In the genomic region with DNA sequence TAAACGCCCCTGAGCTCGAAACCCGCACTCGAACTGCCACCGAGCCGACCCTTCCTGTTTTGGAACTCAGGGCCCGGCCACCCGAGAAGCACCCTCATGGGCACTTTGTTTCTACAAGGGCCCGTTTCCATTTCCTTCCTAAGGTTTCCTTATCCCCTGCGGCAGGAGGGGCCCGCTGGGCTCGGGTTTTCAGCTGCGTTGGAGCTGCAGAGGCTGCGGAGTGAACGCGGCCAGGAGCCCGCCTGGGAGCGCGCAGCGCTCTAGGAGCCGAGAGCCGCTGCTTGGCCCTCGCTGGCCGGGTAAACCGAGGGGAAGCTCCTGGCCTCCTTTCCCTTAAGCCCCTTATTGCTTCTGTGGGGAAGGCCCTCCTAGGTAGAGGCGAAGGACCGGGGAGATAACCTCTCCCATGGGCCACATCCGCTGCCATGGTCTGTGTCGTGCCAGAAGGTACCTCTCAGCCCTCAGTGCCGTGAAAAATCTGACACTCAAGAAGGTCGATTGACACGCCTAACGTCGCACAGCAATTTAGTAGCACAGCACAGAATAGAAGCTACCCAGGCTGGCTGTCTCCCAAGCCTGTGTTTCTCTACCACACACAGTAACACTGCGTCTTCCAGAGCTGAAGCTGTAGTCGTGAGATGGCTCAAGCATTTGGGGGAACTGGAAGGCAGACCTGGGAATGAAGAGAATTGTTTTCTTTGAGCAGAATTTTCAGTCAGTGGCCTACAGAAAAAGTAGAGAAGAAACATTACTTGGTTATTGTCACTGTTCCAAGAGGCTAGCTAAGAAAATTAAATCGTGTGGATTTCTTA, we compare ENCODE assay signal across 8 cellular contexts. TPM values are rescaled to one million over a fixed set of nuclear protein-coding genes. Genes with fewer than 3 reads are reported as not detected.
DNase-seq lines count a peak whose midpoint lies in the region; ATAC-seq, FAIRE-seq and TF ChIP-seq lines count a peak whose summit lies in the region.

No MANE protein-coding gene starts in this region.

- intact Hi-C loops in thyroid gland (cut with DNase I): loop anchor here (10.0 kb wide), 1 partner anchor 49 kb away; the partner anchor contains the start of gene NRDE2

- no peak overlapping the region for H3K4me3 Mint-ChIP-seq in activated T-cell treated with anti-CD3 and anti-CD28 coated beads, Interleukin-2, amount 50 U/mL, for 72 hours
- H3K4me3 Mint-ChIP-seq in neural progenitor cell: no peak overlapping the region

- H3K27me3 ChIP-seq in neural progenitor cell: peaks cover 9% of the 10 kb centered on the region
- H3K27me3 ChIP-seq in thyroid gland: no peaks in the 10 kb centered on the region

- peak in 1 of 2 donors; percentile 44 for TF ChIP-seq POLR2A in thyroid gland (IDR thresholded peaks at IDR 0.05)

- H3K4me3 ChIP-seq in fibroblast of villous mesenchyme (ENCODE audit: low read depth, low read length): peak overlapping the region; percentile 77
- H3K4me3 ChIP-seq in neural progenitor cell: peak overlapping the region; percentile 52
- H3K4me3 ChIP-seq in thyroid gland (replicated peaks in 1 of 3): peak overlapping the region; percentile 23 to 52 (median 47)

- H3K9me3 ChIP-seq in neural progenitor cell (ENCODE audit: low read depth) (no peaks in the 10 kb centered on the region), thyroid gland (no peaks in the 10 kb centered on the region)

- peak; percentile 6 for ATAC-seq in HG03095 (IDR thresholded peaks at IDR 0.05; ENCODE audit: unreplicated experiment)
- peak; percentile 23 to 36 for ATAC-seq in activated T-cell treated with anti-CD3 and anti-CD28 coated beads, Interleukin-2, amount 50 U/mL, for 72 hours (replicated peaks in 1 of 2)

- FAIRE-seq in GM18507 (lab: Jason Lieb, UNC) (peak; percentile 29), HTR-8/SVneo (lab: Jason Lieb, UNC) (no peak)

- H4K20me1 ChIP-seq in neural progenitor cell (ENCODE audit: low read depth): no peaks in the 10 kb centered on the region

- no peaks in the 10 kb centered on the region for H3K36me3 ChIP-seq in neural progenitor cell
- H3K36me3 ChIP-seq in thyroid gland: no peaks in the 10 kb centered on the region

- TF ChIP-seq CTCF in fibroblast of villous mesenchyme (IDR thresholded peaks at IDR 0.05; ENCODE audit: insufficient read depth, low read depth, low read length) (no peak), neural progenitor cell (IDR thresholded peaks at IDR 0.05) (no peak), thyroid gland (IDR thresholded peaks at IDR 0.05) (no peak)

- H3K4me1 ChIP-seq in neural progenitor cell (peaks cover 18% of the 10 kb centered on the region), thyroid gland (peaks cover 17 to 19% of the 10 kb centered on the region in 2 donors)

- peaks cover 16% of the 10 kb centered on the region for H3F3A ChIP-seq in neural progenitor cell (ENCODE audit: low read depth)

- peaks cover 22% of the 10 kb centered on the region for H3K4me1 Mint-ChIP-seq in activated T-cell treated with anti-CD3 and anti-CD28 coated beads, Interleukin-2, amount 50 U/mL, for 72 hours (ENCODE audit: low read depth)
- H3K4me1 Mint-ChIP-seq in neural progenitor cell: peaks cover 16% of the 10 kb centered on the region

- peak overlapping the region; percentile 74 for H2AFZ ChIP-seq in neural progenitor cell (replicated peaks)

- 4 to 5% methylated on average over 22 to 29 of the region's 37 CpGs for WGBS in thyroid gland, 2 donors

- peak overlapping the region; percentile 7 for H3K9ac ChIP-seq in neural progenitor cell

- H3K27ac ChIP-seq in neural progenitor cell: peak overlapping the region; percentile 37
- H3K27ac ChIP-seq in thyroid gland: peak overlapping the region; percentile 97 to 99 (median 97)

- H3K36me3 Mint-ChIP-seq in activated T-cell treated with anti-CD3 and anti-CD28 coated beads, Interleukin-2, amount 50 U/mL, for 72 hours (ENCODE audit: insufficient read depth in 2 of 2): no peaks in the 10 kb centered on the region
- H3K36me3 Mint-ChIP-seq in neural progenitor cell: no peaks in the 10 kb centered on the region

- DNase-seq in GM18507 (ENCODE audit: extremely low spot score, insufficient read length, low read depth) (no peak), NOMO-1 treated with DMSO at 0.1 percent for 48 hours (lab: John Stamatoyannopoulos, UW; ENCODE audit: unreplicated experiment) (peak; percentile 74), fibroblast of villous mesenchyme (ENCODE audit: low read depth) (peak; percentile 74), neural progenitor cell (ENCODE audit: low spot score) (peak; percentile 82), thyroid gland (peak; percentile 70 to 73), HTR-8/SVneo (ENCODE audit: insufficient read length, low spot score) (no peak)
- DNase-seq in activated T-cell treated with anti-CD3 and anti-CD28 coated beads, Interleukin-2, amount 50 U/mL, for 72 hours: peak; percentile 71

- H3K27ac Mint-ChIP-seq in activated T-cell treated with anti-CD3 and anti-CD28 coated beads, Interleukin-2, amount 50 U/mL, for 72 hours: no peak overlapping the region
- no peak overlapping the region for H3K27ac Mint-ChIP-seq in neural progenitor cell

- H3K79me2 ChIP-seq in neural progenitor cell (ENCODE audit: low read depth): no peaks in the 10 kb centered on the region

- H3K27me3 Mint-ChIP-seq in activated T-cell treated with anti-CD3 and anti-CD28 coated beads, Interleukin-2, amount 50 U/mL, for 72 hours (ENCODE audit: low read depth): no peaks in the 10 kb centered on the region
- no peaks in the 10 kb centered on the region for H3K27me3 Mint-ChIP-seq in neural progenitor cell (ENCODE audit: insufficient read depth, low read depth)

- no peaks in the 10 kb centered on the region for H3K9me3 Mint-ChIP-seq in activated T-cell treated with anti-CD3 and anti-CD28 coated beads, Interleukin-2, amount 50 U/mL, for 72 hours
- H3K9me3 Mint-ChIP-seq in neural progenitor cell: no peaks in the 10 kb centered on the region

- H3K4me2 ChIP-seq in neural progenitor cell: peak overlapping the region; percentile 83

RNA-seq across cellular contexts. Expression of gene CALM1, which starts 12.9 kb away (rescaled TPM):
- total RNA-seq in activated T-cell treated with anti-CD3 and anti-CD28 coated beads, Interleukin-2, amount 50 U/mL, for 72 hours: 100 to 1,000 TPM; 391 to 489 TPM
- total RNA-seq in fibroblast of villous mesenchyme (173 and 286 TPM in 2 replicates), neural progenitor cell (ENCODE audit: low replicate concordance) (273 and 362 TPM in 2 replicates), thyroid gland (100 to 1,000 TPM; 262 to 355 (median 294) TPM)

RNA-seq across cellular contexts. Expression of gene NRDE2, which starts 52.2 kb away (rescaled TPM):
- total RNA-seq in activated T-cell treated with anti-CD3 and anti-CD28 coated beads, Interleukin-2, amount 50 U/mL, for 72 hours: 10 to 100 TPM; 26.4 to 28.9 TPM
- total RNA-seq in fibroblast of villous mesenchyme: 10.0 and 12.1 TPM in 2 replicates
- 10.2 and 13.1 TPM in 2 replicates for total RNA-seq in neural progenitor cell (ENCODE audit: low replicate concordance)
- total RNA-seq in thyroid gland: 10 to 100 TPM; 21.7 to 38.7 (median 26.7) TPM

Comparison
In these comparisons a context has a peak if more than half of its experiments do, and no peak if none do; other contexts are left out.
1. DNase-seq: peak in NOMO-1 treated with DMSO at 0.1 percent for 48 hours (single experiment), activated T-cell treated with anti-CD3 and anti-CD28 coated beads, Interleukin-2, amount 50 U/mL, for 72 hours (2 of 2), fibroblast of villous mesenchyme (single experiment), neural progenitor cell (single experiment) and thyroid gland (2 of 2); none in GM18507 (single experiment) and HTR-8/SVneo (single experiment).
2. Peak in every context shown above with its lines, with median percentiles within 50 percentile points of each other: H3K4me3 ChIP-seq.